In genomic region chr14:45134051-45134958, GRCh38 we compare ENCODE assay signal across 8 cellular contexts. TPM values are rescaled to one million over a fixed set of nuclear protein-coding genes. Genes with fewer than 3 reads are reported as not detected.
DNase-seq lines count a peak whose midpoint lies in the region; TF ChIP-seq lines count a peak whose summit lies in the region.

Gene FKBP3, minus strand, starts transcription at chr14:45134481. Its CDS starts 25 bp downstream, at chr14:45134456.

- H3K4me1 Mint-ChIP-seq in activated naive CD4-positive, alpha-beta T cell treated with anti-CD3 and anti-CD28 coated beads, Interleukin-2, amount 10 ng/mL, durations not matched to agents 7 days and 5 days, result peaks cover 49% of the 10 kb centered on the region

- DNase-seq in GM04503 (ENCODE audit: low read depth) (peak; percentile 94), HEK293T (ENCODE audit: extremely low spot score) (peak; percentile 97), MV-4-11 (lab: John Stamatoyannopoulos, UW) (peak; percentile 99), SK-N-DZ (ENCODE audit: low spot score) (peak; percentile 99), germinal center (ENCODE audit: low spot score) (peak; percentile 98), nucleus accumbens (lab: John Stamatoyannopoulos, UW) (peak; percentile 60 to 99 (median 96))
- peak; percentile 96 for DNase-seq in activated naive CD4-positive, alpha-beta T cell treated with anti-CD3 and anti-CD28 coated beads, Interleukin-2, amount 10 ng/mL, durations not matched to agents 7 days and 5 days

- peak within 1 kb of the TSS; percentile 100 for H3K27ac Mint-ChIP-seq in activated naive CD4-positive, alpha-beta T cell treated with anti-CD3 and anti-CD28 coated beads, Interleukin-2, amount 10 ng/mL, durations not matched to agents 7 days and 5 days

- peaks cover 10% of the 10 kb centered on the region for H3K36me3 Mint-ChIP-seq in activated naive CD4-positive, alpha-beta T cell treated with anti-CD3 and anti-CD28 coated beads, Interleukin-2, amount 10 ng/mL, durations not matched to agents 7 days and 5 days

- H3K4me3 Mint-ChIP-seq in activated naive CD4-positive, alpha-beta T cell treated with anti-CD3 and anti-CD28 coated beads, Interleukin-2, amount 10 ng/mL, durations not matched to agents 7 days and 5 days, result peak within 1 kb of the TSS; percentile 90

- POLR2A ChIA-PET in HEK293T (lab: Yijun Ruan, JAX), result interaction anchor here (0.5 to 4.5 kb wide), 6 partner anchors 10 to 220 kb away, joined by 3 to 32 read pairs (median 8); partner anchors contain the start of genes KLHL28, PRPF39 and TOGARAM1

- H3K27me3 Mint-ChIP-seq in activated naive CD4-positive, alpha-beta T cell treated with anti-CD3 and anti-CD28 coated beads, Interleukin-2, amount 10 ng/mL, durations not matched to agents 7 days and 5 days, result no peaks in the 10 kb centered on the region

- no peaks in the 10 kb centered on the region for H3K9me3 Mint-ChIP-seq in activated naive CD4-positive, alpha-beta T cell treated with anti-CD3 and anti-CD28 coated beads, Interleukin-2, amount 10 ng/mL, durations not matched to agents 7 days and 5 days

- CTCF ChIA-PET in HEK293T (lab: Yijun Ruan, JAX), result no interaction called here
- CTCF ChIA-PET in activated naive CD4-positive, alpha-beta T cell treated with anti-CD3 and anti-CD28 coated beads, Interleukin-2, amount 10 ng/mL, durations not matched to agents 7 days and 5 days (lab: Charles Lee), result interaction anchor here (0.9 to 1.9 kb wide), 4 partner anchors 12 to 172 kb away, joined by 3 to 4 read pairs (median 3); no protein-coding TSS in a partner anchor

- peak within 1 kb of the TSS; percentile 90 for H3K27ac ChIP-seq in temporal lobe (ENCODE audit: low read depth, low read length)

TF ChIP-seq in HEK293T, 16 proteins besides CTCF, POLR2A, EP300 and RAD21:
- TF ChIP-seq PKNOX1 (IDR thresholded peaks at IDR 0.05), result peak; percentile 98
- TF ChIP-seq ARNT (IDR thresholded peaks at IDR 0.05), result 0 out of 2 replicates have a peak, but pooled peaks have one; percentile 11
- TF ChIP-seq FOXA1 (IDR thresholded peaks at IDR 0.05), result no peak
- no peak for TF ChIP-seq ZNF384 (IDR thresholded peaks at IDR 0.05)
- TF ChIP-seq L3MBTL2 (conservative IDR thresholded peaks at IDR 0.05), result peak; percentile 30; the same call in 1 of the 2 replicates
- TF ChIP-seq FOXM1 (IDR thresholded peaks at IDR 0.05; ENCODE audit: borderline replicate concordance), result peak; percentile 90
- TF ChIP-seq HDGF (IDR thresholded peaks at IDR 0.05; ENCODE audit: borderline replicate concordance), result no peak
- TF ChIP-seq BHLHE40 (IDR thresholded peaks at IDR 0.05; ENCODE audit: borderline replicate concordance), result peak; percentile 74

RNA-seq across cellular contexts. Expression of gene FKBP3, which starts in this region (rescaled TPM):
- 103 and 105 TPM in 2 replicates for polyA plus RNA-seq in SK-N-DZ (2014; cell fraction: cytosol; rRNA removed)
- 171 and 258 TPM in 2 replicates for polyA plus RNA-seq in SK-N-DZ (2014; cell fraction: nucleus; rRNA removed)
- 83.1 TPM for total RNA-seq in temporal lobe

Comparison
In these comparisons a context has a peak if more than half of its experiments do, and no peak if none do; other contexts are left out.
1. Peak in every context shown above with its lines: DNase-seq and H3K27ac ChIP-seq.